Comparison of ENCODE assay signal across 11 cellular contexts in genomic region chr1:47934243-47934805, GRCh38.
DNase-seq lines count a peak whose midpoint lies in the region; ATAC-seq and TF ChIP-seq lines count a peak whose summit lies in the region.
"Had no signal": no experiment of that assay in that cellular context is flagged by ENCODE, and none has a peak within 500 bp of the region (broad histone marks: within the 10 kb centered on the region; RNA-seq: fewer than 3 reads in every experiment).

No MANE protein-coding gene starts in this region.

- no peak overlapping the region for H3K4me3 ChIP-seq in neuronal stem cell (ENCODE audit: low read length in 2 of 2)
- H3K4me3 ChIP-seq: GM12878, K562 had no signal

- peaks cover 27% of the 10 kb centered on the region for H3K27me3 Mint-ChIP-seq in chondrocyte (ENCODE audit: low read depth)
- peaks cover 7% of the 10 kb centered on the region for H3K27me3 Mint-ChIP-seq in activated naive CD8-positive, alpha-beta T cell treated with anti-CD3 and anti-CD28 coated beads, Interleukin-2, amount 50 U/mL, for 24 hours

- H3K23ac ChIP-seq in neuronal stem cell (ENCODE audit: low read depth, low read length, poor library complexity) = no peak overlapping the region

- intact Hi-C loops in Right ventricle myocardium inferior (cut with DNase I) = no loop called here

- H3K36me3 Mint-ChIP-seq in chondrocyte (ENCODE audit: low read depth) = no peaks in the 10 kb centered on the region
- H3K36me3 Mint-ChIP-seq in activated naive CD8-positive, alpha-beta T cell treated with anti-CD3 and anti-CD28 coated beads, Interleukin-2, amount 50 U/mL, for 24 hours (ENCODE audit: low read depth) = no peaks in the 10 kb centered on the region

- no peaks in the 10 kb centered on the region for H3K9me3 ChIP-seq in neuronal stem cell (replicated peaks in 1 of 2; ENCODE audit: control insufficient read depth in 2 of 2, insufficient read depth in 1 of 2, low read depth in 1 of 2, low read length in 2 of 2)

- H3K9me3 Mint-ChIP-seq in chondrocyte (ENCODE audit: low read depth) = no peaks in the 10 kb centered on the region
- no peaks in the 10 kb centered on the region for H3K9me3 Mint-ChIP-seq in activated naive CD8-positive, alpha-beta T cell treated with anti-CD3 and anti-CD28 coated beads, Interleukin-2, amount 50 U/mL, for 24 hours

- no peak overlapping the region for H2BK5ac ChIP-seq in neuronal stem cell (ENCODE audit: low read length)

- no peaks in the 10 kb centered on the region for H3K27me3 ChIP-seq in neuronal stem cell (ENCODE audit: control insufficient read depth in 3 of 3, insufficient read depth in 3 of 3, low read depth in 1 of 3, low read length in 3 of 3)

- POLR2A ChIA-PET in RWPE1 (lab: Yijun Ruan, JAX; ENCODE audit: low non-redundant PET) = no interaction called here

- H3K79me1 ChIP-seq in neuronal stem cell (ENCODE audit: low read depth, low read length) = no peaks in the 10 kb centered on the region

- TF ChIP-seq CTCF in RWPE1 (conservative IDR thresholded peaks at IDR 0.05; ENCODE audit: low read depth) (no peak), chondrocyte (IDR thresholded peaks at IDR 0.05) (no peak)

- H3K9ac ChIP-seq in neuronal stem cell (ENCODE audit: low read depth, low read length, poor library complexity) = no peak overlapping the region

- H4K8ac ChIP-seq in neuronal stem cell (ENCODE audit: low read depth, low read length) = no peak overlapping the region

- H3K4me3 Mint-ChIP-seq in chondrocyte (ENCODE audit: unreplicated experiment) = no peak overlapping the region
- H3K4me3 Mint-ChIP-seq in activated naive CD8-positive, alpha-beta T cell treated with anti-CD3 and anti-CD28 coated beads, Interleukin-2, amount 50 U/mL, for 24 hours = no peak overlapping the region

- peak; percentile 83 for ATAC-seq in Right ventricle myocardium inferior
- ATAC-seq in activated naive CD8-positive, alpha-beta T cell treated with anti-CD3 and anti-CD28 coated beads, Interleukin-2, amount 50 U/mL, for 24 hours = no peak
- ATAC-seq: GM12878, K562 had no signal

- peaks cover 0 to 2% of the 10 kb centered on the region in 2 donors for H3K4me1 ChIP-seq in neuronal stem cell (ENCODE audit: control insufficient read depth in 2 of 2, insufficient read depth in 1 of 2, low read depth in 1 of 2, low read length in 2 of 2)

- H3K27ac ChIP-seq in RWPE1 (peak overlapping the region; percentile 88), neuronal stem cell (replicated peaks; ENCODE audit: low read length) (no peak overlapping the region)

- DNase-seq in AG08395 (ENCODE audit: low spot score) = peak; percentile 79
- no peak for DNase-seq in RWPE1 (ENCODE audit: low spot score)
- DNase-seq in Right ventricle myocardium inferior (ENCODE audit: missing footprints) = peak; percentile 75
- no peak for DNase-seq in neuronal stem cell (ENCODE audit: low spot score)
- no peak for DNase-seq in NCI-H446 treated with DMSO at 0.1 percent for 48 hours (lab: John Stamatoyannopoulos, UW)
- DNase-seq in SKM-1 treated with dmso at 0.1 percent for 144 hours (lab: John Stamatoyannopoulos, UW; ENCODE audit: unreplicated experiment) = no peak
- no peak for DNase-seq in chondrocyte (ENCODE audit: low spot score)
- DNase-seq in activated naive CD8-positive, alpha-beta T cell treated with anti-CD3 and anti-CD28 coated beads, Interleukin-2, amount 50 U/mL, for 24 hours = no peak
- DNase-seq: OCI-M1 had no signal

- no peak overlapping the region for H3K27ac Mint-ChIP-seq in chondrocyte (ENCODE audit: unreplicated experiment)
- no peak overlapping the region for H3K27ac Mint-ChIP-seq in activated naive CD8-positive, alpha-beta T cell treated with anti-CD3 and anti-CD28 coated beads, Interleukin-2, amount 50 U/mL, for 24 hours

- H3K4me2 ChIP-seq in neuronal stem cell (ENCODE audit: insufficient read depth, low read length, poor library complexity, severe bottlenecking) = no peak overlapping the region

- H2BK120ac ChIP-seq in neuronal stem cell (ENCODE audit: low read depth, low read length) = no peak overlapping the region

- H3K18ac ChIP-seq in neuronal stem cell (ENCODE audit: low read length) = peak overlapping the region; percentile 60

- no peak overlapping the region for H2AK5ac ChIP-seq in neuronal stem cell (ENCODE audit: low read depth, low read length)

- no peak overlapping the region for H2BK15ac ChIP-seq in neuronal stem cell (ENCODE audit: low read length)

- WGBS in neuronal stem cell (ENCODE audit: extremely low coverage in 2 of 2, insufficient read length in 2 of 2, insufficient replicate concordance in 1 of 2), 2 donors = no CpG with 5 or more reads among the region's 9 CpGs

- no peak overlapping the region for H3K4ac ChIP-seq in neuronal stem cell (ENCODE audit: low read length)

- H4K91ac ChIP-seq in neuronal stem cell (ENCODE audit: low read depth, low read length, poor library complexity) = no peak overlapping the region

- H3K4me1 Mint-ChIP-seq in chondrocyte (ENCODE audit: low read depth) = peaks cover 7% of the 10 kb centered on the region
- no peaks in the 10 kb centered on the region for H3K4me1 Mint-ChIP-seq in activated naive CD8-positive, alpha-beta T cell treated with anti-CD3 and anti-CD28 coated beads, Interleukin-2, amount 50 U/mL, for 24 hours

- no peak overlapping the region for H3K14ac ChIP-seq in neuronal stem cell (ENCODE audit: low read length)

- CTCF ChIA-PET in RWPE1 (lab: Yijun Ruan, JAX) = no interaction called here

- no peak overlapping the region for H2AFZ ChIP-seq in neuronal stem cell (ENCODE audit: low read length)

- no peaks in the 10 kb centered on the region for H3K36me3 ChIP-seq in neuronal stem cell (replicated peaks in 1 of 2; ENCODE audit: control insufficient read depth in 2 of 2, insufficient read depth in 2 of 2, low read length in 2 of 2)

- H2BK12ac ChIP-seq in neuronal stem cell (ENCODE audit: low read length) = peak overlapping the region; percentile 42

Comparison
In these comparisons a context has a peak if more than half of its experiments do, and no peak if none do; other contexts are left out.
1. DNase-seq: peak in AG08395 (single experiment) and Right ventricle myocardium inferior (single experiment); none in RWPE1 (single experiment), neuronal stem cell (single experiment), NCI-H446 treated with DMSO at 0.1 percent for 48 hours (single experiment), SKM-1 treated with dmso at 0.1 percent for 144 hours (single experiment), chondrocyte (single experiment) and activated naive CD8-positive, alpha-beta T cell treated with anti-CD3 and anti-CD28 coated beads, Interleukin-2, amount 50 U/mL, for 24 hours (single experiment).